Comparison of ENCODE assay signal across 8 cellular contexts in genomic region chr19:34773555-34773864, GRCh38. TPM values are rescaled to one million over a fixed set of nuclear protein-coding genes. Genes with fewer than 3 reads are reported as not detected.
DNase-seq lines count a peak whose midpoint lies in the region; ATAC-seq and TF ChIP-seq lines count a peak whose summit lies in the region.

No MANE protein-coding gene starts in this region.

- peaks cover 4% of the 10 kb centered on the region for H3K9me3 Mint-ChIP-seq in natural killer cell treated with Interleukin-12 subunit alpha and Interleukin-12 subunit beta and Interleukin-15 and Interleukin-18, amount 100 ng/mL, for 72 hours

- POLR2A ChIA-PET in AG04449 (lab: Yijun Ruan, JAX), result no interaction called here

- no peaks in the 10 kb centered on the region for H3K4me1 ChIP-seq in HUES64 (ENCODE audit: insufficient read depth, low read length)

- peaks cover 5 to 9% of the 10 kb centered on the region in 2 donors for H3K27me3 Mint-ChIP-seq in natural killer cell treated with Interleukin-12 subunit alpha and Interleukin-12 subunit beta and Interleukin-15 and Interleukin-18, amount 100 ng/mL, for 72 hours

- no peak for ATAC-seq in natural killer cell treated with Interleukin-12 subunit alpha and Interleukin-12 subunit beta and Interleukin-15 and Interleukin-18, amount 100 ng/mL, for 72 hours
- no peak for ATAC-seq in HG03439 (IDR thresholded peaks at IDR 0.05; ENCODE audit: unreplicated experiment)
- ATAC-seq in HG03196 (IDR thresholded peaks at IDR 0.05; ENCODE audit: unreplicated experiment), result no peak
- ATAC-seq in GM19324 (IDR thresholded peaks at IDR 0.05; ENCODE audit: low FRiP score, unreplicated experiment), result no peak

- H3K27ac ChIP-seq in HUES64 (ENCODE audit: low read depth, low read length), result no peak overlapping the region

- WGBS in HUES64, result 64% methylated on average over 2 of the region's 2 CpGs

- H3K4me3 ChIP-seq in AG04449 (ENCODE audit: low read depth, low read length), result peak overlapping the region; percentile 80; the same call in 1 of the 2 replicates
- H3K4me3 ChIP-seq in HUES64 (ENCODE audit: low read length), result peak overlapping the region; percentile 94
- peak overlapping the region; percentile 87 for H3K4me3 ChIP-seq in choroid plexus epithelial cell (ENCODE audit: low read depth, low read length)

- DNase-seq in AG04449 (ENCODE audit: low read depth, low spot score) (no peak), choroid plexus epithelial cell (ENCODE audit: low read depth) (no peak), NCI-H146 treated with DMSO at 0.1 percent for 48 hours (lab: John Stamatoyannopoulos, UW; ENCODE audit: unreplicated experiment) (no peak)
- no peak for DNase-seq in natural killer cell treated with Interleukin-12 subunit alpha and Interleukin-12 subunit beta and Interleukin-15 and Interleukin-18, amount 100 ng/mL, for 72 hours (ENCODE audit: low spot score)

- H3K4me3 Mint-ChIP-seq in natural killer cell treated with Interleukin-12 subunit alpha and Interleukin-12 subunit beta and Interleukin-15 and Interleukin-18, amount 100 ng/mL, for 72 hours, result peak overlapping the region; percentile 90

- no peaks in the 10 kb centered on the region for H3K36me3 Mint-ChIP-seq in natural killer cell treated with Interleukin-12 subunit alpha and Interleukin-12 subunit beta and Interleukin-15 and Interleukin-18, amount 100 ng/mL, for 72 hours

- peaks cover 13% of the 10 kb centered on the region; the same call in 1 of the 2 replicates for H3K9me3 ChIP-seq in HUES64 (ENCODE audit: insufficient read depth, low read depth, low read length)

- peaks cover 8% of the 10 kb centered on the region; the same call in 1 of the 2 replicates for H3K27me3 ChIP-seq in HUES64 (ENCODE audit: insufficient read depth, low read length)

- CTCF ChIA-PET in AG04449 (lab: Yijun Ruan, JAX), result no interaction called here

- TF ChIP-seq CTCF in AG04449 (IDR thresholded peaks at IDR 0.05; ENCODE audit: insufficient read depth, low read length, missing control alignments) (no peak), choroid plexus epithelial cell (conservative IDR thresholded peaks at IDR 0.05; ENCODE audit: low read depth, low read length) (no peak)

- peaks cover 14 to 17% of the 10 kb centered on the region in 2 donors for H3K4me1 Mint-ChIP-seq in natural killer cell treated with Interleukin-12 subunit alpha and Interleukin-12 subunit beta and Interleukin-15 and Interleukin-18, amount 100 ng/mL, for 72 hours (ENCODE audit: low read depth in 2 of 2)

- H3K9ac ChIP-seq in HUES64 (ENCODE audit: low read depth, low read length), result no peak overlapping the region

- H3K27ac Mint-ChIP-seq in natural killer cell treated with Interleukin-12 subunit alpha and Interleukin-12 subunit beta and Interleukin-15 and Interleukin-18, amount 100 ng/mL, for 72 hours, result peak overlapping the region in 1 of 2 donors; percentile 60

- no peaks in the 10 kb centered on the region for H3K36me3 ChIP-seq in HUES64 (ENCODE audit: insufficient read depth, low read length)

RNA-seq across cellular contexts. Expression of gene ZNF599, which starts 0.5 kb away (rescaled TPM):
- polyA plus RNA-seq in HUES64 (2013, experiment 1 of 2), result 3.6 TPM
- polyA plus RNA-seq in HUES64 (2013, experiment 2 of 2), result 3.0 TPM
- 1 to 10 TPM; 1.5 to 3.3 TPM for total RNA-seq in natural killer cell treated with Interleukin-12 subunit alpha and Interleukin-12 subunit beta and Interleukin-15 and Interleukin-18, amount 100 ng/mL, for 72 hours

RNA-seq across cellular contexts. Expression of gene ZNF181, which starts 39.5 kb away (rescaled TPM):
- 10.7 TPM for polyA plus RNA-seq in HUES64 (2013, experiment 1 of 2)
- polyA plus RNA-seq in HUES64 (2013, experiment 2 of 2), result 9.9 TPM
- 1 to 10 TPM; 3.4 to 5.7 TPM for total RNA-seq in natural killer cell treated with Interleukin-12 subunit alpha and Interleukin-12 subunit beta and Interleukin-15 and Interleukin-18, amount 100 ng/mL, for 72 hours
